In genomic region chr14:31201111-31201510, GRCh38 we compare ENCODE assay signal across 20 cellular contexts. TPM values are rescaled to one million over a fixed set of nuclear protein-coding genes. Genes with fewer than 3 reads are reported as not detected.
DNase-seq lines count a peak whose midpoint lies in the region; ATAC-seq and TF ChIP-seq lines count a peak whose summit lies in the region.
"Had no signal": no experiment of that assay in that cellular context is flagged by ENCODE, and none has a peak within 500 bp of the region (broad histone marks: within the 10 kb centered on the region; RNA-seq: fewer than 3 reads in every experiment).

No MANE protein-coding gene starts in this region.

- TF ChIP-seq POLR2A in sigmoid colon (IDR thresholded peaks at IDR 0.05) = no peak

- no peaks in the 10 kb centered on the region for H3K9me3 Mint-ChIP-seq in Calu3 (ENCODE audit: low read depth, unreplicated experiment)
- H3K9me3 Mint-ChIP-seq in chondrocyte (ENCODE audit: low read depth) = no peaks in the 10 kb centered on the region
- H3K9me3 Mint-ChIP-seq: GM23338 had no signal

- H3K36me3 ChIP-seq in Loucy (ENCODE audit: insufficient read depth, low read length) = peaks cover 8% of the 10 kb centered on the region; the same call in 1 of the 2 replicates
- peaks cover 6 to 53% of the 10 kb centered on the region in 2 donors for H3K36me3 ChIP-seq in psoas muscle (ENCODE audit: insufficient read depth in 1 of 2, low read depth in 1 of 2)
- H3K36me3 ChIP-seq in sigmoid colon = peaks cover 0 to 29% (median 0%) of the 10 kb centered on the region in 4 donors

- H3F3A ChIP-seq in Loucy (ENCODE audit: low read depth) = no peaks in the 10 kb centered on the region

- ATAC-seq in psoas muscle (no peak), GM21367 (IDR thresholded peaks at IDR 0.05; ENCODE audit: unreplicated experiment) (no peak)

- H3K4me2 ChIP-seq in Loucy (ENCODE audit: low read depth, low read length, poor library complexity, severe bottlenecking) = peak overlapping the region; percentile 18
- H3K4me2 ChIP-seq: GM23338, KMS-11 had no signal

- H3K4me3 Mint-ChIP-seq in Calu3 (ENCODE audit: low read depth, unreplicated experiment) (no peak overlapping the region), chondrocyte (ENCODE audit: unreplicated experiment) (no peak overlapping the region)
- H3K4me3 Mint-ChIP-seq: GM23338 had no signal

- no peak for TF ChIP-seq CTCF in Calu3 (IDR thresholded peaks at IDR 0.05; ENCODE audit: unreplicated experiment)
- no peak for TF ChIP-seq CTCF in Loucy (conservative IDR thresholded peaks at IDR 0.05; ENCODE audit: low read length)
- no peak for TF ChIP-seq CTCF in psoas muscle (IDR thresholded peaks at IDR 0.05)
- no peak for TF ChIP-seq CTCF in GM10248 (IDR thresholded peaks at IDR 0.05; ENCODE audit: control extremely low read depth, extremely low read depth, low read depth, missing control alignments)
- no peak for TF ChIP-seq CTCF in chondrocyte (IDR thresholded peaks at IDR 0.05)
- no peak for TF ChIP-seq CTCF in sigmoid colon (IDR thresholded peaks at IDR 0.05)

- H3K36me3 Mint-ChIP-seq in Calu3 (ENCODE audit: insufficient read depth, unreplicated experiment) (peaks cover 42% of the 10 kb centered on the region), chondrocyte (ENCODE audit: low read depth) (peaks cover 7% of the 10 kb centered on the region)

- H4K20me1 ChIP-seq in Loucy (ENCODE audit: insufficient read depth, low read length, poor library complexity, severe bottlenecking) = peaks cover 63% of the 10 kb centered on the region

- peak overlapping the region; percentile 7 for H3K27ac Mint-ChIP-seq in Calu3 (ENCODE audit: unreplicated experiment)
- no peak overlapping the region for H3K27ac Mint-ChIP-seq in chondrocyte (ENCODE audit: unreplicated experiment)
- H3K27ac Mint-ChIP-seq: GM23338 had no signal

- peaks cover 98% of the 10 kb centered on the region for H3K79me2 ChIP-seq in Loucy (ENCODE audit: insufficient read depth, low read length)

- no peak overlapping the region for H2AFZ ChIP-seq in Loucy (ENCODE audit: low read length)
- H2AFZ ChIP-seq: GM23338 had no signal

- no peak overlapping the region for H3K9ac ChIP-seq in Loucy (ENCODE audit: low read depth, low read length, poor library complexity, severe bottlenecking)
- H3K9ac ChIP-seq: KMS-11 had no signal

- H3K4me3 ChIP-seq in Loucy (ENCODE audit: low read length, poor library complexity, severe bottlenecking) (no peak overlapping the region), psoas muscle (no peak overlapping the region), sigmoid colon (no peak overlapping the region)
- H3K4me3 ChIP-seq: GM23338, MG63 had no signal

- H3K27me3 Mint-ChIP-seq in Calu3 (ENCODE audit: unreplicated experiment) = no peaks in the 10 kb centered on the region
- no peaks in the 10 kb centered on the region for H3K27me3 Mint-ChIP-seq in chondrocyte (ENCODE audit: low read depth)
- H3K27me3 Mint-ChIP-seq: CD4-positive, CD25-positive, alpha-beta regulatory T cell had no signal

- POLR2A ChIA-PET in GM10248 (lab: Yijun Ruan, JAX) = no interaction called here

- no peaks in the 10 kb centered on the region for H3K9me2 ChIP-seq in Loucy (replicated peaks; ENCODE audit: low read depth, low read length)

- no peaks in the 10 kb centered on the region for H3K27me3 ChIP-seq in Loucy (ENCODE audit: insufficient read depth, low read length, poor library complexity, severe bottlenecking)
- H3K27me3 ChIP-seq in psoas muscle (ENCODE audit: insufficient read depth in 3 of 3, low read length in 2 of 3) = no peaks in the 10 kb centered on the region
- no peaks in the 10 kb centered on the region for H3K27me3 ChIP-seq in sigmoid colon
- H3K27me3 ChIP-seq: MG63 had no signal

- H3K4me1 ChIP-seq in Loucy (ENCODE audit: insufficient read depth, low read length, poor library complexity, severe bottlenecking) (peaks cover 18% of the 10 kb centered on the region), psoas muscle (peaks cover 62% of the 10 kb centered on the region), sigmoid colon (peaks cover 0 to 50% (median 28%) of the 10 kb centered on the region in 4 donors)

- H3K4me1 Mint-ChIP-seq in Calu3 (ENCODE audit: low read depth, unreplicated experiment) (peaks cover 38% of the 10 kb centered on the region), chondrocyte (ENCODE audit: low read depth) (peaks cover 56% of the 10 kb centered on the region)

- CTCF ChIA-PET in Calu3 (lab: Charles Lee) (no interaction called here), GM10248 (lab: Yijun Ruan, JAX) (no interaction called here)

- H3K27ac ChIP-seq in psoas muscle (peak overlapping the region; percentile 48), sigmoid colon (no peak overlapping the region)
- H3K27ac ChIP-seq: KMS-11 had no signal

- intact Hi-C loops in Calu3 (cut with micrococcal nuclease; ENCODE audit: unreplicated experiment) (loop anchor here (10.0 kb wide), 1 partner anchor 124 kb away; no protein-coding TSS in a partner anchor), psoas muscle (cut with DNase I) (loop anchor here in 1 of 2 donors (10.0 kb wide), 1 partner anchor 124 kb away; no protein-coding TSS in a partner anchor), sigmoid colon (cut with DNase I) (loop anchor here (10.0 kb wide), 2 partner anchors 94 to 124 kb away; no protein-coding TSS in a partner anchor)

- BruUV-seq in Calu3 (replicated peaks; lab: Mats Ljungman, UMichigan) = no TSS peak

- no peak for TF ChIP-seq EP300 in sigmoid colon (IDR thresholded peaks at IDR 0.05)

- H3K9me3 ChIP-seq in Loucy (ENCODE audit: insufficient read depth, low read depth, low read length) = no peaks in the 10 kb centered on the region
- no peaks in the 10 kb centered on the region for H3K9me3 ChIP-seq in psoas muscle
- H3K9me3 ChIP-seq in sigmoid colon = no peaks in the 10 kb centered on the region
- H3K9me3 ChIP-seq: Caco-2, MG63 had no signal

- DNase-seq in Calu3 (no peak), dermis blood vessel endothelial cell (peak; percentile 40), psoas muscle (no peak), GM10248 (ENCODE audit: extremely low spot score) (no peak), chondrocyte (ENCODE audit: low spot score) (no peak), sigmoid colon (no peak)
- DNase-seq: ACHN; AML-193; Caco-2; CD4-positive, CD25-positive, alpha-beta regulatory T cell; MG63; NCI-H1092 treated with DMSO at 0.1 percent for 48 hours; NCI-H187; NCI-H446; NK-92 treated with Interleukin-12 subunit alpha and Interleukin-12 subunit beta, amount 100 ng/mL, for 24 hours; SIG-M5 had no signal

- 73 to 77% (median 73%) methylated on average over 1 of the region's 1 CpG for WGBS in psoas muscle, 3 donors
- WGBS in sigmoid colon, 2 donors = 73 to 81% methylated on average over 1 of the region's 1 CpG

RNA-seq across cellular contexts. Expression of gene HECTD1, which starts 6.5 kb away (rescaled TPM):
- total RNA-seq in Calu3 (2022) (98.6 and 105 TPM in 2 replicates), dermis blood vessel endothelial cell (303 and 339 TPM in 2 replicates), psoas muscle (100 to 1,000 TPM; 189 to 405 (median 301) TPM), chondrocyte (142 to 178 TPM (median 146 TPM) in 3 replicates), sigmoid colon (100 to 1,000 TPM; 152 to 186 (median 174) TPM)
- polyA plus RNA-seq in psoas muscle (100 to 1,000 TPM; 151 to 217 (median 188) TPM), sigmoid colon (10 to 100 TPM; 30.0 to 46.7 (median 40.5) TPM)
